In the genomic region with DNA sequence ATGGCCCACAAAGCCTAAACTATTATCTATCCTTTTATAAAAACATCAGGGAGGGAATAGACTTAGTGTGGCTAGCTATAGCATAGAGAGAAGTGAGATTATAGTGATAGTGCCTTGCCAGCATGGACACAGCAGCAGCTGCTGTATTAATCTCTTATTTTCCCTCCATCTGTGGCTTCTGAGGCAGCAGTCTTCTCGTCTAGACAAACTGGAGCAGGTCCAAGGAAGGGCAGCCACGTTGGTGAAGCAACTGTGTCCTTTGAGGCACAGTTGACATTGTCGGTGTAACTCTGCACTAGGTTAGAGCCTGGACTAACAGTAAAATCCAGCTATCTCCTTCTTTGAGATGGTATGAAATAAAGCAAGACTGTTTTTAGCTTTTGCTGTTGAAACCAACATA, we compare ENCODE assay signal across 26 cellular contexts.
A peak's percentile ranks its signal among the peaks of the same experiment; 100 is the strongest.
DNase-seq lines count a peak whose midpoint lies in the region; ATAC-seq and TF ChIP-seq lines count a peak whose summit lies in the region.
"Had no signal": no experiment of that assay in that cellular context is flagged by ENCODE, and none has a peak within 500 bp of the region (broad histone marks: within the 10 kb centered on the region; RNA-seq: fewer than 3 reads in every experiment).

No MANE protein-coding gene starts in this region.

- WGBS in spleen, 5 donors: 40 to 66% (median 64%) methylated on average over 3 of the region's 3 CpGs

- no peaks in the 10 kb centered on the region for H3K27me3 ChIP-seq in spleen (replicated peaks in 1 of 7)
- H3K27me3 ChIP-seq: neutrophil, suprapubic skin had no signal

- no peaks in the 10 kb centered on the region for H3K36me3 ChIP-seq in spleen
- H3K36me3 ChIP-seq: neutrophil had no signal

- H3K4me3 Mint-ChIP-seq in mesothelial cell of epicardium: no peak overlapping the region
- H3K4me3 Mint-ChIP-seq: activated naive CD8-positive, alpha-beta T cell treated with anti-CD3 and anti-CD28 coated beads, Interleukin-2, amount 50 U/mL, for 24 hours; central memory CD8-positive, alpha-beta T cell; dendritic cell treated with granulocyte-macrophage colony-stimulating factor and Interleukin-4, amounts not matched to agents 40 ng/mL and 50 ng/mL, for 4 days; immature natural killer cell; memory B cell; stimulated activated naive B cell treated with anti-CD40 and anti-IgM and Interleukin-4, amounts not matched to agents 10 μg/mL and 1 μg/mL and 100 μg/mL, for 72 hours; T-helper 17 cell had no signal

- no peak overlapping the region for H3K27ac ChIP-seq in spleen
- H3K27ac ChIP-seq: C4-2B, neutrophil, suprapubic skin had no signal

- peak overlapping the region; percentile 10 for H3K27ac Mint-ChIP-seq in mesothelial cell of epicardium
- H3K27ac Mint-ChIP-seq: activated naive CD8-positive, alpha-beta T cell treated with anti-CD3 and anti-CD28 coated beads, Interleukin-2, amount 50 U/mL, for 24 hours; dendritic cell treated with granulocyte-macrophage colony-stimulating factor and Interleukin-4, amounts not matched to agents 40 ng/mL and 50 ng/mL, for 4 days; immature natural killer cell; memory B cell; stimulated activated naive B cell treated with anti-CD40 and anti-IgM and Interleukin-4, amounts not matched to agents 10 μg/mL and 1 μg/mL and 100 μg/mL, for 72 hours; T-helper 17 cell had no signal

- DNase-seq in DMS 273 (lab: John Stamatoyannopoulos, UW; ENCODE audit: unreplicated experiment): peak; percentile 89
- DNase-seq in NCI-H1105 (lab: John Stamatoyannopoulos, UW): peak; percentile 9
- peak; percentile 84 for DNase-seq in NCI-H82 (lab: John Stamatoyannopoulos, UW)
- DNase-seq in mesothelial cell of epicardium (ENCODE audit: low spot score in 2 of 2, unreplicated experiment in 2 of 2): no peak
- no peak for DNase-seq in spleen
- no peak for DNase-seq in NCI-H526 treated with DMSO at 0.1 percent for 48 hours (lab: John Stamatoyannopoulos, UW)
- DNase-seq: activated CD4-positive, alpha-beta T cell treated with anti-CD3 and anti-CD28 coated beads for 4 hours; activated CD8-positive, alpha-beta memory T cell treated with anti-CD3 and anti-CD28 coated beads for 24 hours; activated gamma-delta T cell; activated naive CD8-positive, alpha-beta T cell treated with anti-CD3 and anti-CD28 coated beads, Interleukin-2, amount 50 U/mL, for 24 hours; Caco-2; hypothalamus; immature natural killer cell; NCI-H1930; NCI-H510A; stimulated activated CD4-positive, alpha-beta T cell treated with anti-CD3 and anti-CD28 coated beads, Interleukin-4, amount 100 ng/mL, for 4 hours; stimulated activated naive B cell treated with anti-CD40 and anti-IgM and Interleukin-4, amounts not matched to agents 10 μg/mL and 1 μg/mL and 100 μg/mL, for 72 hours; T-helper 17 cell had no signal

- H3K36me3 Mint-ChIP-seq in mesothelial cell of epicardium: peaks cover 10% of the 10 kb centered on the region
- H3K36me3 Mint-ChIP-seq: immature natural killer cell; memory B cell; stimulated activated naive B cell treated with anti-CD40 and anti-IgM and Interleukin-4, amounts not matched to agents 10 μg/mL and 1 μg/mL and 100 μg/mL, for 72 hours had no signal

- H3K4me3 ChIP-seq in spleen: no peak overlapping the region
- H3K4me3 ChIP-seq: suprapubic skin had no signal

- no peaks in the 10 kb centered on the region for H3K9me3 ChIP-seq in spleen
- H3K9me3 ChIP-seq: Caco-2, neutrophil, suprapubic skin had no signal

- H3K4me1 Mint-ChIP-seq in mesothelial cell of epicardium: peaks cover 29% of the 10 kb centered on the region
- H3K4me1 Mint-ChIP-seq: activated naive CD8-positive, alpha-beta T cell treated with anti-CD3 and anti-CD28 coated beads, Interleukin-2, amount 50 U/mL, for 24 hours; central memory CD8-positive, alpha-beta T cell; immature natural killer cell; memory B cell; stimulated activated naive B cell treated with anti-CD40 and anti-IgM and Interleukin-4, amounts not matched to agents 10 μg/mL and 1 μg/mL and 100 μg/mL, for 72 hours; T-helper 17 cell had no signal

- no peak for TF ChIP-seq POLR2A in spleen (IDR thresholded peaks at IDR 0.05)

- intact Hi-C loops in spleen (cut with DNase I; ENCODE audit: low total_unique reads): no loop called here

- no peak for TF ChIP-seq CTCF in mesothelial cell of epicardium (IDR thresholded peaks at IDR 0.05; ENCODE audit: unreplicated experiment)
- no peak for TF ChIP-seq CTCF in spleen (IDR thresholded peaks at IDR 0.05 in 8 of 11, conservative IDR thresholded peaks at IDR 0.05 in 3 of 11)

- no peak for ATAC-seq in GM21825 (IDR thresholded peaks at IDR 0.05; ENCODE audit: unreplicated experiment)
- ATAC-seq: activated naive CD8-positive, alpha-beta T cell treated with anti-CD3 and anti-CD28 coated beads, Interleukin-2, amount 50 U/mL, for 24 hours; sciatic nerve; stimulated activated naive B cell treated with anti-CD40 and anti-IgM and Interleukin-4, amounts not matched to agents 10 μg/mL and 1 μg/mL and 100 μg/mL, for 72 hours; T-helper 17 cell had no signal

- H3K4me1 ChIP-seq in spleen: peaks cover 0 to 5% (median 0%) of the 10 kb centered on the region in 6 donors

- no peaks in the 10 kb centered on the region for H3K27me3 Mint-ChIP-seq in mesothelial cell of epicardium (ENCODE audit: low read depth)
- H3K27me3 Mint-ChIP-seq: activated naive CD8-positive, alpha-beta T cell treated with anti-CD3 and anti-CD28 coated beads, Interleukin-2, amount 50 U/mL, for 24 hours; dendritic cell treated with granulocyte-macrophage colony-stimulating factor and Interleukin-4, amounts not matched to agents 40 ng/mL and 50 ng/mL, for 4 days; stimulated activated naive B cell treated with anti-CD40 and anti-IgM and Interleukin-4, amounts not matched to agents 10 μg/mL and 1 μg/mL and 100 μg/mL, for 72 hours had no signal

- H3K9me3 Mint-ChIP-seq in mesothelial cell of epicardium: no peaks in the 10 kb centered on the region
- H3K9me3 Mint-ChIP-seq: activated naive CD8-positive, alpha-beta T cell treated with anti-CD3 and anti-CD28 coated beads, Interleukin-2, amount 50 U/mL, for 24 hours; central memory CD8-positive, alpha-beta T cell; dendritic cell treated with granulocyte-macrophage colony-stimulating factor and Interleukin-4, amounts not matched to agents 40 ng/mL and 50 ng/mL, for 4 days; immature natural killer cell; memory B cell; stimulated activated naive B cell treated with anti-CD40 and anti-IgM and Interleukin-4, amounts not matched to agents 10 μg/mL and 1 μg/mL and 100 μg/mL, for 72 hours had no signal

Comparison
In these comparisons a context has a peak if more than half of its experiments do, and no peak if none do; other contexts are left out.
1. DNase-seq: peak in DMS 273 (single experiment), NCI-H1105 (single experiment) and NCI-H82 (single experiment); none in mesothelial cell of epicardium (0 of 2), spleen (single experiment) and NCI-H526 treated with DMSO at 0.1 percent for 48 hours (single experiment).